Comparison of ENCODE assay signal across 37 cellular contexts in genomic region chr6:116522896-116523295, GRCh38. TPM values are rescaled to one million over a fixed set of nuclear protein-coding genes. Genes with fewer than 3 reads are reported as not detected.
"Had no signal": no experiment of that assay in that cellular context is flagged by ENCODE, and none has a peak within 500 bp of the region (broad histone marks: within the 10 kb centered on the region; RNA-seq: fewer than 3 reads in every experiment).

No MANE protein-coding gene starts in this region.

- H3K9me3 Mint-ChIP-seq: dendritic cell treated with granulocyte-macrophage colony-stimulating factor and Interleukin-4, amounts not matched to agents 40 ng/mL and 50 ng/mL, for 4 days; immature natural killer cell; memory B cell; mesothelial cell of epicardium; natural killer cell treated with Interleukin-12 subunit alpha and Interleukin-12 subunit beta and Interleukin-15 and Interleukin-18, amount 100 ng/mL, for 72 hours; neural crest cell; stimulated activated naive CD8-positive, alpha-beta T cell treated with anti-CD3 and anti-CD28 coated beads, Interleukin-15, amount 100 ng/mL, for 72 hours had no signal

- H3K27me3 ChIP-seq: foreskin keratinocyte, gastroesophageal sphincter, heart left ventricle, hepatocyte, neutrophil, pancreas, suprapubic skin, transverse colon, upper lobe of right lung, vagina had no signal

- FAIRE-seq: endothelial cell of umbilical vein, kidney, pancreas had no signal

- H3K36me3 ChIP-seq: esophagus muscularis mucosa, gastroesophageal sphincter, neutrophil, pancreas, suprapubic skin, transverse colon, upper lobe of right lung, vagina had no signal

- H3K36me3 Mint-ChIP-seq: immature natural killer cell; memory B cell; mesothelial cell of epicardium; naive B cell; natural killer cell treated with Interleukin-12 subunit alpha and Interleukin-12 subunit beta and Interleukin-15 and Interleukin-18, amount 100 ng/mL, for 72 hours had no signal

- H3K27me3 Mint-ChIP-seq: memory B cell, naive B cell had no signal

- H3K79me2 ChIP-seq: hepatocyte had no signal

- H3K4me1 ChIP-seq: esophagus muscularis mucosa, foreskin keratinocyte, gastroesophageal sphincter, pancreas, suprapubic skin, transverse colon, upper lobe of right lung, vagina had no signal

- H3K4me1 Mint-ChIP-seq: immature natural killer cell; memory B cell; neural crest cell; stimulated activated naive CD8-positive, alpha-beta T cell treated with anti-CD3 and anti-CD28 coated beads, Interleukin-15, amount 100 ng/mL, for 72 hours had no signal

- H3K4me2 ChIP-seq: hepatocyte, smooth muscle cell had no signal

- H3K27ac ChIP-seq: esophagus muscularis mucosa, foreskin keratinocyte, gastroesophageal sphincter, heart left ventricle, hepatocyte, neutrophil, pancreas, suprapubic skin, transverse colon, upper lobe of right lung, vagina had no signal

- H3K4me3 Mint-ChIP-seq: dendritic cell treated with granulocyte-macrophage colony-stimulating factor and Interleukin-4, amounts not matched to agents 40 ng/mL and 50 ng/mL, for 4 days; immature natural killer cell; memory B cell; mesothelial cell of epicardium; naive B cell; natural killer cell treated with Interleukin-12 subunit alpha and Interleukin-12 subunit beta and Interleukin-15 and Interleukin-18, amount 100 ng/mL, for 72 hours; neural crest cell; stimulated activated naive CD8-positive, alpha-beta T cell treated with anti-CD3 and anti-CD28 coated beads, Interleukin-15, amount 100 ng/mL, for 72 hours had no signal

- DNase-seq: effector CD8-positive, alpha-beta T cell; foreskin keratinocyte; heart left ventricle; immature natural killer cell; kidney; mucosa of descending colon; naive B cell; pancreas; stimulated activated CD4-positive, alpha-beta T cell treated with anti-CD3 and anti-CD28 coated beads, Interleukin-12 subunit alpha, Interleukin-12 subunit beta, amount 100 ng/mL, for 4 hours; stimulated activated CD4-positive, alpha-beta T cell treated with anti-CD3 and anti-CD28 coated beads, Interleukin-1b, Interleukin-23, amount 100 ng/mL, for 48 hours; stimulated activated CD4-positive, alpha-beta T cell treated with anti-CD3 and anti-CD28 coated beads, Interleukin-4, amount 100 ng/mL, for 1 hour; stimulated activated CD8-positive, alpha-beta memory T cell treated with anti-CD3 and anti-CD28 coated beads, Interleukin-4, amount 100 ng/mL, for 48 hours; stimulated activated naive CD4-positive, alpha-beta T cell; stimulated activated naive CD8-positive, alpha-beta T cell treated with anti-CD3 and anti-CD28 coated beads, Interleukin-15, amount 100 ng/mL, for 72 hours; transverse colon; upper lobe of right lung had no signal

- H3K9me3 ChIP-seq: esophagus muscularis mucosa, gastroesophageal sphincter, heart left ventricle, mucosa of descending colon, neutrophil, pancreas, suprapubic skin, transverse colon, upper lobe of right lung, vagina had no signal

- H3K4me3 ChIP-seq: esophagus muscularis mucosa, gastroesophageal sphincter, heart left ventricle, hepatocyte, lung, mucosa of descending colon, pancreas, smooth muscle cell, suprapubic skin, transverse colon, upper lobe of right lung, vagina had no signal

- ATAC-seq: foreskin keratinocyte; gastroesophageal sphincter; heart left ventricle; left lobe of liver; mucosa of descending colon; natural killer cell treated with Interleukin-12 subunit alpha and Interleukin-12 subunit beta and Interleukin-15 and Interleukin-18, amount 100 ng/mL, for 72 hours; pancreas; sciatic nerve; stimulated activated naive CD8-positive, alpha-beta T cell treated with anti-CD3 and anti-CD28 coated beads, Interleukin-15, amount 100 ng/mL, for 72 hours; upper lobe of right lung had no signal

- H3K27ac Mint-ChIP-seq: dendritic cell treated with granulocyte-macrophage colony-stimulating factor and Interleukin-4, amounts not matched to agents 40 ng/mL and 50 ng/mL, for 4 days; immature natural killer cell; memory B cell; mesothelial cell of epicardium; naive B cell; natural killer cell treated with Interleukin-12 subunit alpha and Interleukin-12 subunit beta and Interleukin-15 and Interleukin-18, amount 100 ng/mL, for 72 hours; progenitor cell of endocrine pancreas; stimulated activated naive CD8-positive, alpha-beta T cell treated with anti-CD3 and anti-CD28 coated beads, Interleukin-15, amount 100 ng/mL, for 72 hours had no signal

RNA-seq across cellular contexts. Expression of gene CALHM5, which starts 11.5 kb away (rescaled TPM):
- total RNA-seq: natural killer cell treated with Interleukin-12 subunit alpha and Interleukin-12 subunit beta and Interleukin-15 and Interleukin-18, amount 100 ng/mL, for 72 hours had no signal
- polyA plus RNA-seq: immature natural killer cell had no signal

RNA-seq across cellular contexts. Expression of gene TRAPPC3L, which starts 22.6 kb away (rescaled TPM):
- total RNA-seq: epithelial cell of proximal tubule; gastroesophageal sphincter; kidney; left lobe of liver; mucosa of descending colon; natural killer cell treated with Interleukin-12 subunit alpha and Interleukin-12 subunit beta and Interleukin-15 and Interleukin-18, amount 100 ng/mL, for 72 hours; neural crest cell; pancreas; progenitor cell of endocrine pancreas; smooth muscle cell; suprapubic skin; transverse colon; vagina had no signal
- polyA plus RNA-seq: endothelial cell of umbilical vein, heart left ventricle had no signal

RNA-seq across cellular contexts. Expression of gene CALHM4, which starts 30.7 kb away (rescaled TPM):
- total RNA-seq: endothelial cell of umbilical vein; epithelial cell of proximal tubule; esophagus muscularis mucosa; fibroblast of lung; gastroesophageal sphincter; hepatocyte; kidney; left lobe of liver; liver; lung; mesothelial cell of epicardium; mucosa of descending colon; natural killer cell treated with Interleukin-12 subunit alpha and Interleukin-12 subunit beta and Interleukin-15 and Interleukin-18, amount 100 ng/mL, for 72 hours; neural crest cell; omental fat pad; pancreas; progenitor cell of endocrine pancreas; sciatic nerve; smooth muscle cell; transverse colon; upper lobe of right lung; vagina had no signal
- polyA plus RNA-seq: fibroblast of lung, hepatocyte, immature natural killer cell, liver, lung, pancreas, smooth muscle cell had no signal
